24 cellular contexts compared by ENCODE assay signal in genomic region chr15:77354064-77354463, GRCh38.
A peak's percentile ranks its signal among the peaks of the same experiment; 100 is the strongest.
DNase-seq lines count a peak whose midpoint lies in the region; ATAC-seq, FAIRE-seq and TF ChIP-seq lines count a peak whose summit lies in the region.
"Had no signal": no experiment of that assay in that cellular context is flagged by ENCODE, and none has a peak within 500 bp of the region (broad histone marks: within the 10 kb centered on the region; RNA-seq: fewer than 3 reads in every experiment).

No MANE protein-coding gene starts in this region.

- peaks cover 12% of the 10 kb centered on the region for H3K36me3 Mint-ChIP-seq in memory B cell
- H3K36me3 Mint-ChIP-seq in neural progenitor cell = no peaks in the 10 kb centered on the region
- H3K36me3 Mint-ChIP-seq: activated CD4-positive, alpha-beta memory T cell treated with anti-CD3 and anti-CD28 coated beads for 36 hours had no signal

- no peak overlapping the region for H3K9ac ChIP-seq in GM23248
- H3K9ac ChIP-seq in neural progenitor cell = no peak overlapping the region
- no peak overlapping the region for H3K9ac ChIP-seq in SK-N-SH

- H3F3A ChIP-seq in GM23248 (ENCODE audit: insufficient read depth) (0 out of 2 replicates have a peak, but pooled peaks cover 5% of the 10 kb centered on the region), neural progenitor cell (ENCODE audit: low read depth) (peaks cover 7% of the 10 kb centered on the region), SK-N-SH (replicated peaks; ENCODE audit: insufficient read depth) (no peaks in the 10 kb centered on the region)

- no peak overlapping the region for H3K4me2 ChIP-seq in GM23248 (ENCODE audit: unreplicated experiment)
- no peak overlapping the region for H3K4me2 ChIP-seq in neural progenitor cell
- no peak overlapping the region for H3K4me2 ChIP-seq in SK-N-SH

- H3K9me2 ChIP-seq in GM23248 (ENCODE audit: insufficient read depth) (no peaks in the 10 kb centered on the region), SK-N-SH (no peaks in the 10 kb centered on the region)

- TF ChIP-seq EP300 in SK-N-SH (IDR thresholded peaks at IDR 0.05; ENCODE audit: borderline replicate concordance in 1 of 2, low read depth in 1 of 2, low read length in 1 of 2) = no peak

- TF ChIP-seq POLR2A in NB4 (IDR thresholded peaks at IDR 0.05; ENCODE audit: extremely low read depth, insufficient read length) = no peak

- H3K9me3 Mint-ChIP-seq in memory B cell (no peaks in the 10 kb centered on the region), neural progenitor cell (no peaks in the 10 kb centered on the region)
- H3K9me3 Mint-ChIP-seq: activated CD4-positive, alpha-beta memory T cell treated with anti-CD3 and anti-CD28 coated beads for 36 hours; activated naive CD8-positive, alpha-beta T cell treated with anti-CD3 and anti-CD28 coated beads for 36 hours; IgD-negative memory B cell; neural crest cell had no signal

- no peak overlapping the region for H3K4me3 Mint-ChIP-seq in memory B cell
- no peak overlapping the region for H3K4me3 Mint-ChIP-seq in neural progenitor cell
- H3K4me3 Mint-ChIP-seq: activated CD4-positive, alpha-beta memory T cell treated with anti-CD3 and anti-CD28 coated beads for 36 hours; activated naive CD8-positive, alpha-beta T cell treated with anti-CD3 and anti-CD28 coated beads for 36 hours; IgD-negative memory B cell; neural crest cell had no signal

- in situ Hi-C loops in GM23248 (cut with MboI) = no loop called here

- H2AFZ ChIP-seq in GM23248 = no peak overlapping the region
- H2AFZ ChIP-seq in neural progenitor cell (replicated peaks) = no peak overlapping the region
- H2AFZ ChIP-seq in SK-N-SH (ENCODE audit: low read depth) = no peak overlapping the region

- TF ChIP-seq RAD21 in SK-N-SH (IDR thresholded peaks at IDR 0.05; ENCODE audit: low read length) = no peak

- no peak overlapping the region for H3K4me3 ChIP-seq in GM23248
- H3K4me3 ChIP-seq in NB4 (ENCODE audit: low read depth, low read length) = no peak overlapping the region
- no peak overlapping the region for H3K4me3 ChIP-seq in bronchial epithelial cell (ENCODE audit: low read depth, low read length)
- H3K4me3 ChIP-seq in neural progenitor cell = no peak overlapping the region
- H3K4me3 ChIP-seq in SK-N-SH (ENCODE audit: low read depth in 2 of 2, low read length in 1 of 2) = no peak overlapping the region
- H3K4me3 ChIP-seq: esophagus squamous epithelium, HAP-1, lower lobe of right lung, stomach, tibial nerve had no signal

- CTCF ChIA-PET in SK-N-SH (lab: Yijun Ruan, JAX) = no interaction called here

- H3K9me3 ChIP-seq in GM23248 (ENCODE audit: low read depth) = no peaks in the 10 kb centered on the region
- no peaks in the 10 kb centered on the region for H3K9me3 ChIP-seq in neural progenitor cell (ENCODE audit: low read depth)
- H3K9me3 ChIP-seq in SK-N-SH = no peaks in the 10 kb centered on the region
- H3K9me3 ChIP-seq: esophagus squamous epithelium, HAP-1, lower lobe of right lung, stomach, tibial nerve had no signal

- H3K27ac Mint-ChIP-seq in memory B cell (peak overlapping the region; percentile 4), neural progenitor cell (no peak overlapping the region)
- H3K27ac Mint-ChIP-seq: activated CD4-positive, alpha-beta memory T cell treated with anti-CD3 and anti-CD28 coated beads for 36 hours; activated naive CD8-positive, alpha-beta T cell treated with anti-CD3 and anti-CD28 coated beads for 36 hours; IgD-negative memory B cell; progenitor cell of endocrine pancreas had no signal

- peaks cover 12% of the 10 kb centered on the region; the same call in 1 of the 2 replicates for H3K4me1 ChIP-seq in GM23248 (ENCODE audit: insufficient read depth)
- H3K4me1 ChIP-seq in neural progenitor cell = peaks cover 22% of the 10 kb centered on the region
- no peaks in the 10 kb centered on the region; a peak in 1 of 4 replicates for H3K4me1 ChIP-seq in SK-N-SH (ENCODE audit: control insufficient read depth in 1 of 2, insufficient read depth in 2 of 2, low read depth in 1 of 2, low read length in 1 of 2)
- H3K4me1 ChIP-seq: HAP-1 had no signal

- 0 out of 2 replicates have a peak, but pooled peaks cover 9% of the 10 kb centered on the region for H3K36me3 ChIP-seq in GM23248 (ENCODE audit: low read depth)
- no peaks in the 10 kb centered on the region for H3K36me3 ChIP-seq in bronchial epithelial cell (ENCODE audit: control insufficient read depth, insufficient read depth, low read length)
- no peaks in the 10 kb centered on the region for H3K36me3 ChIP-seq in neural progenitor cell
- peaks cover 0 to 13% of the 10 kb centered on the region in 2 experiments for H3K36me3 ChIP-seq in SK-N-SH (replicated peaks in 1 of 2; ENCODE audit: control insufficient read depth in 1 of 2, insufficient read depth in 2 of 2, low read length in 1 of 2)
- H3K36me3 ChIP-seq: esophagus squamous epithelium, HAP-1, lower lobe of right lung, stomach had no signal

- no peak for ATAC-seq in memory B cell (ENCODE audit: low read depth)
- ATAC-seq: activated CD4-positive, CD25-positive, alpha-beta regulatory T cell treated with anti-CD3 and anti-CD28 coated beads, Interleukin-2, amount 50 U/mL, for 24 hours; lower lobe of right lung; Right ventricle myocardium inferior had no signal

- TF ChIP-seq CTCF in NB4 (IDR thresholded peaks at IDR 0.05; ENCODE audit: low read depth, low read length) (no peak), bronchial epithelial cell (IDR thresholded peaks at IDR 0.05; ENCODE audit: insufficient read depth, low read length, severe bottlenecking) (no peak), neural progenitor cell (IDR thresholded peaks at IDR 0.05) (no peak), SK-N-SH (IDR thresholded peaks at IDR 0.05) (no peak)

- H3K79me2 ChIP-seq in GM23248 (ENCODE audit: insufficient read depth) (peaks cover 99% of the 10 kb centered on the region), neural progenitor cell (ENCODE audit: low read depth) (no peaks in the 10 kb centered on the region), SK-N-SH (ENCODE audit: insufficient read depth) (peaks cover 52% of the 10 kb centered on the region; the same call in 1 of the 2 replicates)

- H3K4me1 Mint-ChIP-seq in memory B cell (peaks cover 10% of the 10 kb centered on the region), neural progenitor cell (no peaks in the 10 kb centered on the region)

- H3K27ac ChIP-seq in GM23248 (no peak overlapping the region), neural progenitor cell (no peak overlapping the region), SK-N-SH (ENCODE audit: low read depth in 2 of 2, low read length in 1 of 2) (no peak overlapping the region)
- H3K27ac ChIP-seq: C4-2B, esophagus squamous epithelium, lower lobe of right lung, stomach, tibial nerve had no signal

- no peak for FAIRE-seq in bronchial epithelial cell (lab: Jason Lieb, UNC)
- FAIRE-seq: kidney had no signal

- POLR2A ChIA-PET in SK-N-SH (lab: Yijun Ruan, JAX) = no interaction called here

- peak; percentile 12 for DNase-seq in GM23248
- DNase-seq in NB4 (ENCODE audit: low read depth) = peak; percentile 11
- DNase-seq in bronchial epithelial cell (ENCODE audit: low read depth) = peak; percentile 81
- no peak for DNase-seq in memory B cell (ENCODE audit: low spot score in 2 of 2)
- DNase-seq in neural progenitor cell (ENCODE audit: low spot score) = no peak
- no peak for DNase-seq in NCI-H1092 (lab: John Stamatoyannopoulos, UW)
- DNase-seq in NCI-H2081 (lab: John Stamatoyannopoulos, UW) = no peak
- DNase-seq in SK-N-SH = no peak
- DNase-seq: activated CD4-positive, alpha-beta memory T cell treated with anti-CD3 and anti-CD28 coated beads for 36 hours; activated naive CD8-positive, alpha-beta T cell treated with anti-CD3 and anti-CD28 coated beads for 36 hours; effector CD4-positive, alpha-beta T cell; esophagus squamous epithelium; kidney; lower lobe of right lung; NCI-H524; stomach had no signal

- no peaks in the 10 kb centered on the region for H3K27me3 ChIP-seq in GM23248 (replicated peaks; ENCODE audit: insufficient read depth)
- H3K27me3 ChIP-seq in bronchial epithelial cell (ENCODE audit: control insufficient read depth, insufficient read depth, low read length) = no peaks in the 10 kb centered on the region
- H3K27me3 ChIP-seq in neural progenitor cell = no peaks in the 10 kb centered on the region
- H3K27me3 ChIP-seq in SK-N-SH (ENCODE audit: insufficient read depth) = no peaks in the 10 kb centered on the region
- H3K27me3 ChIP-seq: esophagus squamous epithelium, stomach, tibial nerve had no signal

- peaks cover 21% of the 10 kb centered on the region; the same call in 1 of the 2 replicates for H4K20me1 ChIP-seq in GM23248 (ENCODE audit: insufficient read depth)
- H4K20me1 ChIP-seq in neural progenitor cell (ENCODE audit: low read depth) = no peaks in the 10 kb centered on the region
- peaks cover 18% of the 10 kb centered on the region; the same call in 1 of the 2 replicates for H4K20me1 ChIP-seq in SK-N-SH (ENCODE audit: insufficient read depth)

- H3K27me3 Mint-ChIP-seq in memory B cell = no peaks in the 10 kb centered on the region
- H3K27me3 Mint-ChIP-seq in neural progenitor cell (ENCODE audit: insufficient read depth, low read depth) = no peaks in the 10 kb centered on the region
- H3K27me3 Mint-ChIP-seq: activated CD4-positive, alpha-beta memory T cell treated with anti-CD3 and anti-CD28 coated beads for 36 hours; activated naive CD8-positive, alpha-beta T cell treated with anti-CD3 and anti-CD28 coated beads for 36 hours; IgD-negative memory B cell; progenitor cell of endocrine pancreas had no signal

TF ChIP-seq in SK-N-SH, 30 proteins besides CTCF, POLR2A, EP300 and RAD21 (continues in another document):
- TF ChIP-seq TAF1 (IDR thresholded peaks at IDR 0.05; ENCODE audit: borderline replicate concordance, low read depth, low read length) (no peak), YY1 (IDR thresholded peaks at IDR 0.05; ENCODE audit: low read depth) (no peak), IRF3 (IDR thresholded peaks at IDR 0.05; ENCODE audit: low read depth, low read length) (no peak), GATA2 (CRISPR knock-in tag; IDR thresholded peaks at IDR 0.05) (no peak), FOXM1 (IDR thresholded peaks at IDR 0.05; ENCODE audit: low read depth) (no peak), JUND (IDR thresholded peaks at IDR 0.05) (no peak)

Comparison
In these comparisons a context has a peak if more than half of its experiments do, and no peak if none do; other contexts are left out.
1. DNase-seq: peak in GM23248 (single experiment), NB4 (single experiment) and bronchial epithelial cell (single experiment); none in memory B cell (0 of 2), neural progenitor cell (single experiment), NCI-H1092 (single experiment), NCI-H2081 (0 of 2) and SK-N-SH (single experiment).